1 cellular context compared by ENCODE assay signal in genomic region chr3:177330771-177331170, GRCh38.
TF ChIP-seq lines count a peak whose summit lies in the region.

No MANE protein-coding gene starts in this region.

TF ChIP-seq in HepG2, 621 proteins besides CTCF, POLR2A, EP300 and RAD21 (continued from another document):
- TF ChIP-seq FOXP1 (IDR thresholded peaks at IDR 0.05) (no peak), FOXP1 (CRISPR knock-in tag; IDR thresholded peaks at IDR 0.05) (no peak), IRF1 (CRISPR knock-in tag; IDR thresholded peaks at IDR 0.05; ENCODE audit: low read depth) (no peak), KDM3A (CRISPR knock-in tag; IDR thresholded peaks at IDR 0.05; ENCODE audit: low read depth) (no peak), ZBTB20 (CRISPR knock-in tag; IDR thresholded peaks at IDR 0.05; ENCODE audit: borderline replicate concordance, low read depth) (no peak)
TF ChIP-seq in HepG2: peak in this region for 0.
